19 cellular contexts compared by ENCODE assay signal in the genomic region with DNA sequence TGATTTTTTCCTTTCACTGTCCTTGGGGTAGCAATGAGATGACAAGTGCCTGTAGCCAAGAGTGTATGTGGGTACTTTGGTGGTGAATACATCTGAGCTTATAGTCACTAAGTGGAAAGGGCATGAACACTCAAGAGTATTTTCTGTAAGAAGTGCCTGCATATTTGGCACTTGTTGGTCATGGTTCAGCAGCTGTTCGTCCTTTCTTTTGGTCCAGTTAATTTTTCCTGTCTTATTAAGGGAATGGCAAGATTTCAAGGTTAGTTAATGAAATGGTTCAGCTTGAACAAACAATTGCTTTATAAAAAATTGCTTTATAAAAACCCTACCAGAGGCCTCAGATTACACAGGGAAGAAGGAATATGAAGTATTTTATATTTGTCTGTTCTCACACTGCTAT.
"Had no signal": no experiment of that assay in that cellular context is flagged by ENCODE, and none has a peak within 500 bp of the region (broad histone marks: within the 10 kb centered on the region; RNA-seq: fewer than 3 reads in every experiment).

No MANE protein-coding gene starts in this region.

- DNase-seq: activated CD4-positive, alpha-beta T cell treated with anti-CD3 and anti-CD28 coated beads for 4 hours; activated CD8-positive, alpha-beta memory T cell treated with anti-CD3 and anti-CD28 coated beads, Interleukin-2, amount 50 U/mL, for 4 hours; activated CD8-positive, alpha-beta T cell treated with anti-CD3 and anti-CD28 coated beads, Interleukin-2, amount 10 ng/mL, durations not matched to agents 7 days and 5 days; activated naive CD4-positive, alpha-beta T cell; activated naive CD8-positive, alpha-beta T cell treated with anti-CD3 and anti-CD28 coated beads, Interleukin-2, amount 10 ng/mL, durations not matched to agents 7 days and 5 days; anterior cingulate cortex; dorsolateral prefrontal cortex; endodermal cell; erythroblast; left ventricle myocardium superior; nephron progenitor cell; psoas muscle; spleen had no signal

- ATAC-seq: activated CD8-positive, alpha-beta T cell treated with anti-CD3 and anti-CD28 coated beads, Interleukin-2, amount 10 ng/mL, durations not matched to agents 7 days and 5 days; left ventricle myocardium superior; psoas muscle; sciatic nerve; SK-N-SH treated with all-trans-retinoic acid at 6 μM for 48 hours had no signal

- H3K27me3 Mint-ChIP-seq: activated naive CD8-positive, alpha-beta T cell treated with anti-CD3 and anti-CD28 coated beads, Interleukin-2, amount 10 ng/mL, durations not matched to agents 7 days and 5 days had no signal

- H3K4me1 Mint-ChIP-seq: endodermal cell, nephron progenitor cell had no signal

- H3K4me3 Mint-ChIP-seq: activated CD8-positive, alpha-beta T cell treated with anti-CD3 and anti-CD28 coated beads, Interleukin-2, amount 10 ng/mL, durations not matched to agents 7 days and 5 days; activated naive CD8-positive, alpha-beta T cell treated with anti-CD3 and anti-CD28 coated beads, Interleukin-2, amount 10 ng/mL, durations not matched to agents 7 days and 5 days; activated T-helper 1 cell treated with anti-CD3 and anti-CD28 coated beads, Interleukin-12 subunit alpha, Interleukin-12 subunit beta, Interleukin-2, Interleukin-4 antibody, amounts not matched to agents 30 ng/mL and 10 ng/mL and 1 ng/mL, durations not matched to agents 14 hours and 24 hours and 36 hours; endodermal cell; nephron progenitor cell had no signal

- H3K9me3 Mint-ChIP-seq: endodermal cell, nephron progenitor cell had no signal

- H3K27ac Mint-ChIP-seq: activated CD8-positive, alpha-beta T cell treated with anti-CD3 and anti-CD28 coated beads, Interleukin-2, amount 10 ng/mL, durations not matched to agents 7 days and 5 days; activated naive CD8-positive, alpha-beta T cell treated with anti-CD3 and anti-CD28 coated beads, Interleukin-2, amount 10 ng/mL, durations not matched to agents 7 days and 5 days; activated T-helper 1 cell treated with anti-CD3 and anti-CD28 coated beads, Interleukin-12 subunit alpha, Interleukin-12 subunit beta, Interleukin-2, Interleukin-4 antibody, amounts not matched to agents 30 ng/mL and 10 ng/mL and 1 ng/mL, durations not matched to agents 14 hours and 24 hours and 36 hours; endodermal cell; nephron progenitor cell had no signal

- H3K27ac ChIP-seq: cardiac muscle cell, dorsolateral prefrontal cortex, hepatocyte, psoas muscle, spleen, thoracic aorta had no signal
